In genomic region chr17:81711814-81712467, GRCh38 we compare ENCODE assay signal across 8 cellular contexts. TPM values are rescaled to one million over a fixed set of nuclear protein-coding genes. Genes with fewer than 3 reads are reported as not detected.
DNase-seq lines count a peak whose midpoint lies in the region; TF ChIP-seq lines count a peak whose summit lies in the region.

A gene with protein sequence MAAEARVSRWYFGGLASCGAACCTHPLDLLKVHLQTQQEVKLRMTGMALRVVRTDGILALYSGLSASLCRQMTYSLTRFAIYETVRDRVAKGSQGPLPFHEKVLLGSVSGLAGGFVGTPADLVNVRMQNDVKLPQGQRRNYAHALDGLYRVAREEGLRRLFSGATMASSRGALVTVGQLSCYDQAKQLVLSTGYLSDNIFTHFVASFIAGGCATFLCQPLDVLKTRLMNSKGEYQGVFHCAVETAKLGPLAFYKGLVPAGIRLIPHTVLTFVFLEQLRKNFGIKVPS (plus strand): TSS chr17:81712284. CDS start chr17:81712427, 143 bp downstream.

- DNase-seq in EH (ENCODE audit: low read depth) = peak; percentile 73
- peak; percentile 78 for DNase-seq in H9
- DNase-seq in NB4 (ENCODE audit: low read depth) = peak; percentile 89
- peak; percentile 46 to 66 for DNase-seq in SW 1271 (lab: John Stamatoyannopoulos, UW)
- peak; percentile 91 for DNase-seq in activated naive CD8-positive, alpha-beta T cell treated with anti-CD3 and anti-CD28 coated beads for 36 hours
- peak; percentile 90 for DNase-seq in cardiac septum (ENCODE audit: low spot score)
- peak; percentile 90 to 93 for DNase-seq in trophoblast cell
- peak; percentile 53 to 83 for DNase-seq in tibial artery

- TF ChIP-seq CTCF in H9 (conservative IDR thresholded peaks at IDR 0.05) (no peak), NB4 (IDR thresholded peaks at IDR 0.05; ENCODE audit: low read depth, low read length) (no peak), tibial artery (IDR thresholded peaks at IDR 0.05) (peak in 1 of 2 experiments; percentile 28)

- H2BK20ac ChIP-seq in H9 (ENCODE audit: low read depth, low read length, poor library complexity, severe bottlenecking) = no peak within 1 kb of the TSS

- H4K91ac ChIP-seq in H9 (ENCODE audit: insufficient read length, low read depth, low read length) (no peak within 1 kb of the TSS), trophoblast cell (ENCODE audit: low read depth, low read length) (peak within 1 kb of the TSS; percentile 46)

- H2BK12ac ChIP-seq in H9 (ENCODE audit: insufficient read length, low read depth, low read length) (no peak within 1 kb of the TSS), trophoblast cell (ENCODE audit: low read length) (no peak within 1 kb of the TSS)

- H3K18ac ChIP-seq in H9 (ENCODE audit: insufficient read length, low read depth, low read length) (no peak within 1 kb of the TSS), trophoblast cell (ENCODE audit: low read length) (peak within 1 kb of the TSS; percentile 68)

- H3K4me3 Mint-ChIP-seq in H9 = peak within 1 kb of the TSS; percentile 75 to 95
- peak within 1 kb of the TSS; percentile 90 for H3K4me3 Mint-ChIP-seq in activated naive CD8-positive, alpha-beta T cell treated with anti-CD3 and anti-CD28 coated beads for 36 hours

- H3K9me3 Mint-ChIP-seq in H9 = no peaks in the 10 kb centered on the region; a peak in 1 of 5 replicates
- H3K9me3 Mint-ChIP-seq in activated naive CD8-positive, alpha-beta T cell treated with anti-CD3 and anti-CD28 coated beads for 36 hours = no peaks in the 10 kb centered on the region

- H3K9ac ChIP-seq in H9 (ENCODE audit: extremely low read depth, insufficient read length, low read length) = peak within 1 kb of the TSS; percentile 40
- H3K9ac ChIP-seq in trophoblast cell (ENCODE audit: low read length) = peak within 1 kb of the TSS; percentile 73

- H4K5ac ChIP-seq in H9 (ENCODE audit: insufficient read length, low read depth, low read length) = no peak within 1 kb of the TSS

- no peak within 1 kb of the TSS for H3K56ac ChIP-seq in H9 (ENCODE audit: insufficient read length, low read depth, low read length)

- H3K4ac ChIP-seq in H9 (ENCODE audit: low read depth, low read length) (no peak within 1 kb of the TSS), trophoblast cell (ENCODE audit: low read depth, low read length) (peak within 1 kb of the TSS; percentile 30)

- peaks cover 5 to 25% (median 8%) of the 10 kb centered on the region in 3 experiments; a peak in 6 of 7 replicates for H3K36me3 Mint-ChIP-seq in H9 (ENCODE audit: insufficient read depth in 1 of 3, low read depth in 3 of 3)
- H3K36me3 Mint-ChIP-seq in activated naive CD8-positive, alpha-beta T cell treated with anti-CD3 and anti-CD28 coated beads for 36 hours = peaks cover 11% of the 10 kb centered on the region

- WGBS in H9 (ENCODE audit: extremely low coverage, insufficient read length, low lambda C conversion rate) = no CpG with 5 or more reads among the region's 89 CpGs
- WGBS in trophoblast cell (ENCODE audit: extremely low coverage, insufficient coverage, insufficient read length) = no CpG with 5 or more reads among the region's 89 CpGs

- H3T11ph ChIP-seq in H9 (ENCODE audit: low read length) = no peak within 1 kb of the TSS

- H3K27ac ChIP-seq in H9 (ENCODE audit: insufficient read length, low read depth, low read length) (no peak within 1 kb of the TSS), trophoblast cell (ENCODE audit: low read depth, low read length) (peak within 1 kb of the TSS; percentile 36), tibial artery (peak within 1 kb of the TSS; percentile 49 to 53)

- no peak within 1 kb of the TSS for H2BK15ac ChIP-seq in H9 (ENCODE audit: low read depth, low read length)

- no peak within 1 kb of the TSS for H2BK120ac ChIP-seq in H9 (ENCODE audit: low read depth, low read length, poor library complexity, severe bottlenecking)
- H2BK120ac ChIP-seq in trophoblast cell (ENCODE audit: insufficient read depth, low read length, poor library complexity) = peak within 1 kb of the TSS; percentile 28

- intact Hi-C loops in cardiac septum (cut with DNase I) (no loop called here), tibial artery (cut with DNase I; ENCODE audit: low total_unique reads) (no loop called here)

- peak within 1 kb of the TSS; percentile 74 for H3K4me2 ChIP-seq in H9 (ENCODE audit: insufficient read depth, insufficient read length, low read length)
- peak within 1 kb of the TSS; percentile 87 for H3K4me2 ChIP-seq in trophoblast cell (ENCODE audit: low read length)

- H3K79me1 ChIP-seq in H9 (ENCODE audit: insufficient read depth, low read depth, low read length, poor library complexity, severe bottlenecking) (no peaks in the 10 kb centered on the region), trophoblast cell (ENCODE audit: low read length) (peaks cover 4% of the 10 kb centered on the region)

- H3K36me3 ChIP-seq in trophoblast cell (ENCODE audit: control insufficient read depth in 1 of 2, insufficient read depth in 2 of 2, low read length in 2 of 2) = peaks cover 22 to 29% of the 10 kb centered on the region in 2 experiments
- H3K36me3 ChIP-seq in tibial artery = peaks cover 0 to 26% (median 9%) of the 10 kb centered on the region in 3 donors

- H2BK5ac ChIP-seq in H9 (ENCODE audit: insufficient read length, low read length) (no peak within 1 kb of the TSS), trophoblast cell (ENCODE audit: low read depth, low read length, poor library complexity) (peak within 1 kb of the TSS; percentile 67)

- peak within 1 kb of the TSS; percentile 14 for H4K12ac ChIP-seq in trophoblast cell (ENCODE audit: low read depth, low read length)

- H4K20me1 ChIP-seq in H9 (ENCODE audit: control insufficient read depth, insufficient read depth, insufficient read length) = no peaks in the 10 kb centered on the region

- H2AK5ac ChIP-seq in H9 (ENCODE audit: insufficient read length, low read length) (no peak within 1 kb of the TSS), trophoblast cell (ENCODE audit: low read length) (peak within 1 kb of the TSS; percentile 31)

- H3K23ac ChIP-seq in H9 (ENCODE audit: insufficient read length, low read depth, low read length) (no peak within 1 kb of the TSS), trophoblast cell (ENCODE audit: low read length) (no peak within 1 kb of the TSS)

- no peaks in the 10 kb centered on the region for H3K9me3 ChIP-seq in H9 (ENCODE audit: control insufficient read depth, low read depth, low read length)
- peaks cover 2% of the 10 kb centered on the region for H3K9me3 ChIP-seq in trophoblast cell (ENCODE audit: insufficient read depth, low read depth, low read length)
- no peaks in the 10 kb centered on the region for H3K9me3 ChIP-seq in tibial artery

- H3K23me2 ChIP-seq in H9 (ENCODE audit: insufficient read length, low read depth, low read length, poor library complexity, severe bottlenecking) = peaks cover 20% of the 10 kb centered on the region

- H3K4me3 ChIP-seq in NB4 (ENCODE audit: low read depth, low read length) (peak within 1 kb of the TSS; percentile 84), trophoblast cell (ENCODE audit: low read depth, low read length) (peak within 1 kb of the TSS; percentile 83), tibial artery (peak within 1 kb of the TSS; percentile 64 to 92)

- peaks cover 24% of the 10 kb centered on the region in 2 experiments for H3K4me1 Mint-ChIP-seq in H9
- H3K4me1 Mint-ChIP-seq in activated naive CD8-positive, alpha-beta T cell treated with anti-CD3 and anti-CD28 coated beads for 36 hours = peaks cover 25% of the 10 kb centered on the region

- H3K27me3 ChIP-seq in H9 (ENCODE audit: insufficient read depth, low read length) (no peaks in the 10 kb centered on the region), trophoblast cell (ENCODE audit: insufficient read depth, low read length) (no peaks in the 10 kb centered on the region), tibial artery (peaks cover 0 to 7% of the 10 kb centered on the region in 2 donors)

- peak; percentile 32 for TF ChIP-seq POLR2A in NB4 (IDR thresholded peaks at IDR 0.05; ENCODE audit: extremely low read depth, insufficient read length)

- no peaks in the 10 kb centered on the region; the same call in 1 of the 2 replicates for H3K79me2 ChIP-seq in H9 (ENCODE audit: insufficient read depth, low read length)
- peaks cover 5% of the 10 kb centered on the region for H3K79me2 ChIP-seq in trophoblast cell (ENCODE audit: control insufficient read depth, insufficient read depth, low read length, poor library complexity)

- no peak within 1 kb of the TSS for H3K14ac ChIP-seq in H9 (ENCODE audit: insufficient read depth, low read length)
- H3K14ac ChIP-seq in trophoblast cell (ENCODE audit: low read length) = peak within 1 kb of the TSS; percentile 64

- H4K8ac ChIP-seq in H9 (replicated peaks; ENCODE audit: insufficient read length, low read depth, low read length) (no peak within 1 kb of the TSS), trophoblast cell (ENCODE audit: low read depth, low read length) (peak within 1 kb of the TSS; percentile 76)

- H3K4me1 ChIP-seq in H9 (ENCODE audit: insufficient read depth, low read length) (no peaks in the 10 kb centered on the region; the same call in 1 of the 2 replicates), trophoblast cell (ENCODE audit: control insufficient read depth in 1 of 2, insufficient read depth in 2 of 2, low read length in 2 of 2) (peaks cover 20 to 27% of the 10 kb centered on the region in 2 experiments), tibial artery (peaks cover 0 to 43% (median 25%) of the 10 kb centered on the region in 4 donors)

- no peak within 1 kb of the TSS for H2AFZ ChIP-seq in H9 (ENCODE audit: low read length)
- peak within 1 kb of the TSS; percentile 76 for H2AFZ ChIP-seq in trophoblast cell (ENCODE audit: insufficient read depth, low read length, poor library complexity)

- H3K27me3 Mint-ChIP-seq in H9 (ENCODE audit: low read depth) = no peaks in the 10 kb centered on the region; the same call in 1 of the 2 replicates
- no peaks in the 10 kb centered on the region for H3K27me3 Mint-ChIP-seq in activated naive CD8-positive, alpha-beta T cell treated with anti-CD3 and anti-CD28 coated beads for 36 hours

- H3K27ac Mint-ChIP-seq in H9 = peak within 1 kb of the TSS in 2 of 3 experiments; percentile 59 to 92; a peak in 5 of 7 replicates
- peak within 1 kb of the TSS; percentile 85 for H3K27ac Mint-ChIP-seq in activated naive CD8-positive, alpha-beta T cell treated with anti-CD3 and anti-CD28 coated beads for 36 hours

RNA-seq across cellular contexts. Expression of the gene that starts here (rescaled TPM):
- total RNA-seq in H9 (2021) (28.1 and 30.9 TPM in 2 replicates), cardiac septum (6.3 TPM)
- 10 to 100 TPM; 41.0 to 43.4 TPM for total RNA-seq in activated naive CD8-positive, alpha-beta T cell treated with anti-CD3 and anti-CD28 coated beads for 36 hours
- polyA plus RNA-seq in trophoblast cell (2013) = 10.3 and 11.3 TPM in 2 replicates
